8 cellular contexts compared by ENCODE assay signal in genomic region chr2:7037340-7038333, GRCh38.
DNase-seq lines count a peak whose midpoint lies in the region; ATAC-seq and TF ChIP-seq lines count a peak whose summit lies in the region.

No MANE protein-coding gene starts in this region.

- peaks cover 20% of the 10 kb centered on the region for H3K36me3 Mint-ChIP-seq in central memory CD8-positive, alpha-beta T cell (ENCODE audit: insufficient read depth)

- H3K4me3 Mint-ChIP-seq in central memory CD8-positive, alpha-beta T cell: no peak overlapping the region

- no peaks in the 10 kb centered on the region for H3K4me1 Mint-ChIP-seq in central memory CD8-positive, alpha-beta T cell

- DNase-seq in SIG-M5 treated with dmso at 0.1 percent for 504 hours (lab: John Stamatoyannopoulos, UW; ENCODE audit: unreplicated experiment) (peak; percentile 59), SIG-M5 (lab: John Stamatoyannopoulos, UW) (no peak), NCI-H1694 (lab: John Stamatoyannopoulos, UW) (peak; percentile 71), left kidney (ENCODE audit: low read depth, low spot score) (peak; percentile 89)
- peak; percentile 22 to 35 for DNase-seq in central memory CD8-positive, alpha-beta T cell (ENCODE audit: low spot score in 2 of 2)
- peak; percentile 17 to 28 (median 23) for DNase-seq in stimulated activated CD4-positive, alpha-beta T cell treated with anti-CD3 and anti-CD28 coated beads, TNF-alpha, amount 100 ng/mL, for 48 hours (ENCODE audit: low read depth in 3 of 3)

- H3K27me3 Mint-ChIP-seq in central memory CD8-positive, alpha-beta T cell: no peaks in the 10 kb centered on the region

- TF ChIP-seq CTCF in VCaP (conservative IDR thresholded peaks at IDR 0.05): peak; percentile 89

- no peaks in the 10 kb centered on the region for H3K9me3 Mint-ChIP-seq in central memory CD8-positive, alpha-beta T cell

- no peak overlapping the region for H3K27ac Mint-ChIP-seq in central memory CD8-positive, alpha-beta T cell (ENCODE audit: low read depth)

- peak overlapping the region; percentile 15; the same call in 1 of the 2 replicates for H3K27ac ChIP-seq in VCaP

- peak; percentile 81 for ATAC-seq in HG02610 (IDR thresholded peaks at IDR 0.05; ENCODE audit: unreplicated experiment)
- ATAC-seq in central memory CD8-positive, alpha-beta T cell (replicated peaks; ENCODE audit: extremely low read depth, poor library complexity, severe bottlenecking): no peak
